8 cellular contexts compared by ENCODE assay signal in the genomic region with DNA sequence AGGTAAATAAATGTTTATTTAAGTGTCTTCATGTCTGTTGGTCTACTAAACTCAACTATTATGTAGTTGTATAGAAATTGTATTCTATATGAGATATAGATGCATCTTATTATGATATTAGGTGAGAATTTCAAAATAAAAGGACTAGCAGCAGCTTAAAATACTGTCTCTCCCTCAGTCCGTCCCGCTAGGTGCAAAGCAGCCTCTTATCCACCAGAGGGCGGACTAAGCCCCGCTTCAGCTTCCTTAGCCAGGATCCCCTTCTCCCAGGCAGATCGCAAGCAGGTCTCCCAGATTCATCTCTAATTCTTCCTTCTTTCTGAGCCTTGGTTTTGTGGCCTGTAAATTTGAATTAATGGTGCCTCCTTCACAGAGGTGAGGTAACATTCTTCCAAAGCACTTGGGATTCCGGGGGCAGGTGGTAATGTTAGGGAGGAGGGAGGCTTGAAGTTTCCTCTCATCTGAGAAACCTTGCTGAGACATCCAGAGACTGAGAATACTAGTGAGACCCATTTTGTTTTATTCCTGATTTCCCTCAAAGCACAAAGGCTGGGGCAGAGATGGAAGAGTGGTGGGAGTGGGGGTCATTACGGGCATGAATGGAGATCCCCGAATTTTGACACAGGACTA. TPM values are rescaled to one million over a fixed set of nuclear protein-coding genes. Genes with fewer than 3 reads are reported as not detected.
DNase-seq lines count a peak whose midpoint lies in the region; ATAC-seq and TF ChIP-seq lines count a peak whose summit lies in the region.

No MANE protein-coding gene starts in this region.

- H3K56ac ChIP-seq in IMR-90 (ENCODE audit: extremely low read depth, insufficient read depth, low read length) = peak overlapping the region; percentile 57; the same call in 1 of the 2 replicates

- peak overlapping the region; percentile 90; the same call in 2 of the 3 replicates for H2BK15ac ChIP-seq in IMR-90 (ENCODE audit: low read depth, low read length)

- no peaks in the 10 kb centered on the region; the same call in 1 of the 2 replicates for H3K27me3 ChIP-seq in IMR-90 (ENCODE audit: control insufficient read depth, insufficient read depth, low read length)

- dilution Hi-C loops in IMR-90 (cut with HindIII; ENCODE audit: low sequenced_read_pairs, unreplicated experiment) = no loop called here

- H3K9me3 Mint-ChIP-seq in activated naive CD4-positive, alpha-beta T cell treated with anti-CD3 and anti-CD28 coated beads, Interleukin-2, amount 50 U/mL, for 72 hours = peaks cover 0 to 6% of the 10 kb centered on the region in 2 donors
- peaks cover 6% of the 10 kb centered on the region for H3K9me3 Mint-ChIP-seq in progenitor cell of endocrine pancreas (ENCODE audit: low read depth)

- H3K14ac ChIP-seq in IMR-90 (replicated peaks; ENCODE audit: low read depth, low read length) = peak overlapping the region; percentile 87

- H2AK9ac ChIP-seq in IMR-90 (replicated peaks; ENCODE audit: low read depth, low read length, poor library complexity) = peak overlapping the region; percentile 44

- peak; percentile 82 for ATAC-seq in GM21447 (IDR thresholded peaks at IDR 0.05; ENCODE audit: unreplicated experiment)
- peak; percentile 95 for ATAC-seq in IMR-90 (ENCODE audit: low read depth)
- ATAC-seq in activated naive CD4-positive, alpha-beta T cell treated with anti-CD3 and anti-CD28 coated beads, Interleukin-2, amount 50 U/mL, for 72 hours = peak; percentile 60 to 75
- peak; percentile 89 for ATAC-seq in Right ventricle myocardium superior (ENCODE audit: poor library complexity)

- H3K9ac ChIP-seq in IMR-90 (ENCODE audit: low read depth, low read length) = no peak overlapping the region

- peak overlapping the region; percentile 98 for H2BK120ac ChIP-seq in IMR-90 (ENCODE audit: low read depth, low read length)

- peak; percentile 97 for TF ChIP-seq CTCF in IMR-90 (conservative IDR thresholded peaks at IDR 0.05; ENCODE audit: low read depth, low read length)
- peak; percentile 93 for TF ChIP-seq CTCF in progenitor cell of endocrine pancreas (IDR thresholded peaks at IDR 0.05; ENCODE audit: unreplicated experiment)

- peak overlapping the region; percentile 89 for H2AFZ ChIP-seq in IMR-90 (replicated peaks; ENCODE audit: low read length, poor library complexity)

- H4K20me1 ChIP-seq in IMR-90 (ENCODE audit: insufficient read depth, low read length) = no peaks in the 10 kb centered on the region

- no CpG with 5 or more reads among the region's 8 CpGs for WGBS in IMR-90 (ENCODE audit: extremely low coverage in 2 of 2, insufficient read length in 1 of 2), 2 experiments

- H3K27ac Mint-ChIP-seq in activated naive CD4-positive, alpha-beta T cell treated with anti-CD3 and anti-CD28 coated beads, Interleukin-2, amount 50 U/mL, for 72 hours = no peak overlapping the region
- H3K27ac Mint-ChIP-seq in progenitor cell of endocrine pancreas = no peak overlapping the region

- no peak overlapping the region for H4K5ac ChIP-seq in IMR-90 (ENCODE audit: low read depth, low read length)

- in situ Hi-C loops in IMR-90 (cut with MboI; ENCODE audit: low sequenced_read_pairs) = no loop called here

- H2BK5ac ChIP-seq in IMR-90 (ENCODE audit: low read depth, low read length, poor library complexity, severe bottlenecking) = no peak overlapping the region

- no peaks in the 10 kb centered on the region for H3K36me3 Mint-ChIP-seq in activated naive CD4-positive, alpha-beta T cell treated with anti-CD3 and anti-CD28 coated beads, Interleukin-2, amount 50 U/mL, for 72 hours
- no peaks in the 10 kb centered on the region for H3K36me3 Mint-ChIP-seq in progenitor cell of endocrine pancreas (ENCODE audit: insufficient read depth)

- no TSS peak for BruUV-seq in IMR-90 (replicated peaks; lab: Mats Ljungman, UMichigan)

- no peaks in the 10 kb centered on the region for H3K79me1 ChIP-seq in IMR-90 (ENCODE audit: low read depth in 1 of 2, low read length in 2 of 2)

- peak overlapping the region; percentile 75; the same call in 1 of the 2 replicates for H3K23ac ChIP-seq in IMR-90 (ENCODE audit: low read depth, low read length)

- H2AK5ac ChIP-seq in IMR-90 (ENCODE audit: low read depth, low read length) = peak overlapping the region; percentile 56; the same call in 1 of the 2 replicates

- H2BK20ac ChIP-seq in IMR-90 (ENCODE audit: low read depth, low read length) = peak overlapping the region; percentile 97

- POLR2A ChIA-PET in IMR-90 (lab: Charles Lee; ENCODE audit: unreplicated experiment) = no interaction called here

- peak overlapping the region; percentile 84 for H4K91ac ChIP-seq in IMR-90 (ENCODE audit: insufficient read depth, low read depth, low read length)

- H4K8ac ChIP-seq in IMR-90 (ENCODE audit: low read depth in 2 of 2, low read length in 2 of 2) = peak overlapping the region; percentile 51 to 85; a peak in 2 of 4 replicates

- TF ChIP-seq RAD21 in IMR-90 (IDR thresholded peaks at IDR 0.05; ENCODE audit: low read length) = peak; percentile 99

- no peak overlapping the region for H3K4me3 Mint-ChIP-seq in progenitor cell of endocrine pancreas (ENCODE audit: low read depth)

- no peaks in the 10 kb centered on the region for H3K36me3 ChIP-seq in IMR-90 (ENCODE audit: control insufficient read depth, insufficient read depth, low read length)

- no peak for TF ChIP-seq POLR2A in IMR-90 (IDR thresholded peaks at IDR 0.05; ENCODE audit: low read depth, low read length)

- peak overlapping the region; percentile 92 for H3K4ac ChIP-seq in IMR-90 (ENCODE audit: low read depth, low read length)

- no peaks in the 10 kb centered on the region for H3K4me1 Mint-ChIP-seq in progenitor cell of endocrine pancreas (ENCODE audit: low read depth)

- intact Hi-C loops in IMR-90 (cut with micrococcal nuclease) = loop anchor here (1.0 kb wide), 2 partner anchors 58 to 107 kb away; no protein-coding TSS in a partner anchor
- intact Hi-C loops in Right ventricle myocardium superior (cut with DNase I) = loop anchor here (2.0 kb wide), 1 partner anchor 108 kb away; no protein-coding TSS in a partner anchor

- DNase-seq in Daoy (ENCODE audit: low read depth) (peak; percentile 56), IMR-90 (peak; percentile 73), RPMI8226 (peak; percentile 44), Right ventricle myocardium superior (peak; percentile 59), progenitor cell of endocrine pancreas (ENCODE audit: low spot score, unreplicated experiment) (peak; percentile 59), mesenteric fat pad (ENCODE audit: low spot score) (no peak)
- DNase-seq in activated naive CD4-positive, alpha-beta T cell treated with anti-CD3 and anti-CD28 coated beads, Interleukin-2, amount 50 U/mL, for 72 hours (ENCODE audit: low spot score in 2 of 2) = peak in 1 of 2 donors; percentile 57

- peak overlapping the region; percentile 76; the same call in 1 of the 2 replicates for H3K18ac ChIP-seq in IMR-90 (ENCODE audit: low read depth, low read length)

- H3K9me1 ChIP-seq in IMR-90 (ENCODE audit: insufficient read depth, low read length) = peaks cover 4% of the 10 kb centered on the region; the same call in 1 of the 2 replicates

- H3K4me2 ChIP-seq in IMR-90 (ENCODE audit: low read depth, low read length) = no peak overlapping the region

- H3K4me3 ChIP-seq in IMR-90 (ENCODE audit: insufficient read depth, low read depth, low read length) = no peak overlapping the region

- H3K4me1 ChIP-seq in IMR-90 (ENCODE audit: control insufficient read depth, insufficient read depth, low read length) = peaks cover 10% of the 10 kb centered on the region; the same call in 1 of the 2 replicates

- H3K27me3 Mint-ChIP-seq in progenitor cell of endocrine pancreas = peaks cover 31% of the 10 kb centered on the region

- no peak overlapping the region for H3K27ac ChIP-seq in IMR-90 (ENCODE audit: insufficient read depth, low read length)

- CTCF ChIA-PET in IMR-90 (lab: Yijun Ruan, JAX) = interaction anchor here (0.6 to 3.4 kb wide), 13 partner anchors 10 to 193 kb away, joined by 3 to 45 read pairs (median 4); no protein-coding TSS in a partner anchor

- no peaks in the 10 kb centered on the region for H3K9me3 ChIP-seq in IMR-90 (ENCODE audit: control insufficient read depth, insufficient read depth, low read length)

TF ChIP-seq in IMR-90, 13 proteins besides CTCF, POLR2A, EP300 and RAD21:
- TF ChIP-seq FOS (IDR thresholded peaks at IDR 0.05; ENCODE audit: low read depth, low read length) (no peak), SMC3 (IDR thresholded peaks at IDR 0.05; ENCODE audit: low read depth, low read length) (peak; percentile 100)

RNA-seq across cellular contexts. Expression of a gene that starts 13.5 kb away (rescaled TPM):
- total RNA-seq in Daoy (2014; rRNA removed; shearing (Covaris generic)) = not detected in 2 replicates
- total RNA-seq in IMR-90 (2012; rRNA removed) = 0.56 and 1.4 TPM in 2 replicates
- polyA plus RNA-seq in IMR-90 (2012; rRNA removed) = 0.53 and 0.87 TPM in 2 replicates
- polyA plus RNA-seq in IMR-90 (2012; cell fraction: cytosol; rRNA removed) = 0.42 and 0.49 TPM in 2 replicates
- polyA plus RNA-seq in IMR-90 (2012; cell fraction: nucleus; rRNA removed; ENCODE audit: low replicate concordance) = 0.81 and 1.2 TPM in 2 replicates
- 1 to 10 TPM in 1 of 2 donors, under 1 TPM in 1; 0.36 to 1.4 TPM for total RNA-seq in activated naive CD4-positive, alpha-beta T cell treated with anti-CD3 and anti-CD28 coated beads, Interleukin-2, amount 50 U/mL, for 72 hours
- total RNA-seq in Right ventricle myocardium superior = 1.00 TPM
- not detected in 2 replicates for total RNA-seq in progenitor cell of endocrine pancreas
- total RNA-seq in mesenteric fat pad = not detected

RNA-seq across cellular contexts. Expression of a gene that starts 27.8 kb away (rescaled TPM):
- total RNA-seq in Daoy (2014; rRNA removed; shearing (Covaris generic)) = not detected in 2 replicates
- not detected in 2 replicates for total RNA-seq in IMR-90 (2012; rRNA removed)
- polyA plus RNA-seq in IMR-90 (2012; rRNA removed) = not detected in 2 replicates
- not detected in 2 replicates for polyA plus RNA-seq in IMR-90 (2012; cell fraction: cytosol; rRNA removed)
- polyA plus RNA-seq in IMR-90 (2012; cell fraction: nucleus; rRNA removed; ENCODE audit: low replicate concordance) = 0.15 TPM in 1 of 2 replicates, not detected in the other
- 1 to 10 TPM in 1 of 2 donors, under 1 TPM in 1; 0.75 to 3.6 TPM for total RNA-seq in activated naive CD4-positive, alpha-beta T cell treated with anti-CD3 and anti-CD28 coated beads, Interleukin-2, amount 50 U/mL, for 72 hours
- not detected for total RNA-seq in Right ventricle myocardium superior
- total RNA-seq in progenitor cell of endocrine pancreas = not detected in 2 replicates
- total RNA-seq in mesenteric fat pad = 0.29 TPM
